Comparison of ENCODE assay signal across 16 cellular contexts in the genomic region with DNA sequence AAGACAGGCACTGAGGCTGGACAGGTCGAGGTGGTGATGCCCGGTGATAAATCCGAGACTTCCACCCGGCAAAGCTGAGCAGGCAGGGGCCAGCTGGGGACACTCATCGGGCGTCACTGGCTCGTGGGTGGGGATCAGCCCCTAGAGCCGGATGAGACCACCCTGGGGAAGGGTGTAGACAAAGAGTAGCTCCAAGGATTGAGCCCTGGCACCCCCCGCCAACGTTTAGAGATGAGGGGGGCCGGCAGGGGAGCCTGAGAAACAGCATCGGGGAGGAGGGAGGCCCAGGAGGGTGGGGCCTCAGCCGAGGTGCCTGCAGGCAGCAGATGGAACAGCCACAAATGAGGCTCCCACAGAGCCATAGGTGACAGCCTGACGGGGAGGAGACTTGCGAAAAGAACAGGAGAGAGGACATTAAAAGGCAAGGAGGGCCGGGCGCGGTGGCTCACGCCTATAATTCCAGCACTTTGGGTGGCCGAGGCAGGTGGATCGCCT. TPM values are rescaled to one million over a fixed set of nuclear protein-coding genes. Genes with fewer than 3 reads are reported as not detected.
DNase-seq lines count a peak whose midpoint lies in the region; ATAC-seq and TF ChIP-seq lines count a peak whose summit lies in the region.
"Had no signal": no experiment of that assay in that cellular context is flagged by ENCODE, and none has a peak within 500 bp of the region (broad histone marks: within the 10 kb centered on the region; RNA-seq: fewer than 3 reads in every experiment).

No MANE protein-coding gene starts in this region.

- no peaks in the 10 kb centered on the region for H3K27me3 ChIP-seq in uterus
- no peaks in the 10 kb centered on the region for H3K27me3 ChIP-seq in foreskin keratinocyte
- H3K27me3 ChIP-seq: adrenal gland, thyroid gland had no signal

- H3K27ac Mint-ChIP-seq in natural killer cell treated with Interleukin-12 subunit alpha and Interleukin-12 subunit beta and Interleukin-15 and Interleukin-18, amount 100 ng/mL, for 72 hours, result peak overlapping the region; percentile 19 to 24
- H3K27ac Mint-ChIP-seq in natural killer cell, result peak overlapping the region in 1 of 2 donors; percentile 98
- peak overlapping the region in 4 of 5 experiments; percentile 32 to 97 (median 84) for H3K27ac Mint-ChIP-seq in brain
- H3K27ac Mint-ChIP-seq in naive thymus-derived CD8-positive, alpha-beta T cell, result peak overlapping the region in 7 of 10 donors; percentile 58 to 99 (median 82)
- H3K27ac Mint-ChIP-seq: activated T-cell treated with anti-CD3 and anti-CD28 coated beads, Interleukin-2, amount 50 U/mL, for 72 hours had no signal

- intact Hi-C loops in natural killer cell (cut with micrococcal nuclease) (loop anchor here (10.0 kb wide), 1 partner anchor 865 kb away; no protein-coding TSS in a partner anchor), uterus (cut with DNase I; ENCODE audit: low total_unique reads) (loop anchor here (10.0 kb wide), 1 partner anchor 335 kb away; no protein-coding TSS in a partner anchor)

- POLR2A ChIA-PET in naive thymus-derived CD8-positive, alpha-beta T cell (lab: Charles Lee), result interaction anchor here (3.7 kb wide), 1 partner anchor 139 kb away, joined by 11 read pairs; a partner anchor contains a TSS

- DNase-seq in natural killer cell treated with Interleukin-12 subunit alpha and Interleukin-12 subunit beta and Interleukin-15 and Interleukin-18, amount 100 ng/mL, for 72 hours (ENCODE audit: low spot score), result no peak
- DNase-seq in natural killer cell (no peak), uterus (no peak), foreskin keratinocyte (no peak)
- DNase-seq in naive thymus-derived CD8-positive, alpha-beta T cell, result no peak
- DNase-seq in stimulated activated CD8-positive, alpha-beta memory T cell treated with anti-CD3 and anti-CD28 coated beads, Interleukin-4, amount 100 ng/mL, for 48 hours, result no peak
- DNase-seq: activated CD4-positive, alpha-beta T cell treated with anti-CD3 and anti-CD28 coated beads, Interleukin-2, amount 50 U/mL, for 4 hours; activated T-cell treated with anti-CD3 and anti-CD28 coated beads, Interleukin-2, amount 50 U/mL, for 72 hours; right cardiac atrium; SIG-M5; stimulated activated CD4-positive, alpha-beta T cell treated with anti-CD3 and anti-CD28 coated beads, Interleukin-4, amount 100 ng/mL, for 1 hour; thyroid gland had no signal

- H3K4me3 Mint-ChIP-seq in natural killer cell treated with Interleukin-12 subunit alpha and Interleukin-12 subunit beta and Interleukin-15 and Interleukin-18, amount 100 ng/mL, for 72 hours, result no peak overlapping the region
- H3K4me3 Mint-ChIP-seq in natural killer cell (no peak overlapping the region), brain (peak overlapping the region in 1 of 5 experiments; percentile 40)
- H3K4me3 Mint-ChIP-seq in naive thymus-derived CD8-positive, alpha-beta T cell, result no peak overlapping the region
- H3K4me3 Mint-ChIP-seq: activated T-cell treated with anti-CD3 and anti-CD28 coated beads, Interleukin-2, amount 50 U/mL, for 72 hours had no signal

- peaks cover 30 to 34% of the 10 kb centered on the region in 2 donors for H3K4me1 Mint-ChIP-seq in natural killer cell treated with Interleukin-12 subunit alpha and Interleukin-12 subunit beta and Interleukin-15 and Interleukin-18, amount 100 ng/mL, for 72 hours (ENCODE audit: low read depth in 2 of 2)
- H3K4me1 Mint-ChIP-seq in natural killer cell (peaks cover 39 to 60% of the 10 kb centered on the region in 2 donors), brain (peaks cover 37% of the 10 kb centered on the region)
- peaks cover 12 to 31% (median 22%) of the 10 kb centered on the region in 4 donors for H3K4me1 Mint-ChIP-seq in naive thymus-derived CD8-positive, alpha-beta T cell

- H3K27ac ChIP-seq in uterus (peak overlapping the region; percentile 60 to 88), foreskin keratinocyte (no peak overlapping the region)
- H3K27ac ChIP-seq: epithelial cell of prostate, thyroid gland had no signal

- no peaks in the 10 kb centered on the region for H3K9me3 Mint-ChIP-seq in natural killer cell treated with Interleukin-12 subunit alpha and Interleukin-12 subunit beta and Interleukin-15 and Interleukin-18, amount 100 ng/mL, for 72 hours
- no peaks in the 10 kb centered on the region for H3K9me3 Mint-ChIP-seq in natural killer cell
- H3K9me3 Mint-ChIP-seq in brain, result peaks cover 0 to 10% (median 8%) of the 10 kb centered on the region in 5 experiments
- peaks cover 0 to 8% (median 0%) of the 10 kb centered on the region in 9 donors for H3K9me3 Mint-ChIP-seq in naive thymus-derived CD8-positive, alpha-beta T cell
- H3K9me3 Mint-ChIP-seq: activated T-cell treated with anti-CD3 and anti-CD28 coated beads, Interleukin-2, amount 50 U/mL, for 72 hours had no signal

- no peaks in the 10 kb centered on the region for H3K36me3 Mint-ChIP-seq in natural killer cell treated with Interleukin-12 subunit alpha and Interleukin-12 subunit beta and Interleukin-15 and Interleukin-18, amount 100 ng/mL, for 72 hours
- H3K36me3 Mint-ChIP-seq in natural killer cell (no peaks in the 10 kb centered on the region), brain (no peaks in the 10 kb centered on the region)
- H3K36me3 Mint-ChIP-seq in naive thymus-derived CD8-positive, alpha-beta T cell, result no peaks in the 10 kb centered on the region

- no peaks in the 10 kb centered on the region for H3K36me3 ChIP-seq in uterus
- H3K36me3 ChIP-seq: adrenal gland, thyroid gland had no signal

- no peak for ATAC-seq in natural killer cell treated with Interleukin-12 subunit alpha and Interleukin-12 subunit beta and Interleukin-15 and Interleukin-18, amount 100 ng/mL, for 72 hours
- ATAC-seq in natural killer cell, result no peak
- no peak for ATAC-seq in naive thymus-derived CD8-positive, alpha-beta T cell
- ATAC-seq in GM18870 (IDR thresholded peaks at IDR 0.05; ENCODE audit: unreplicated experiment), result no peak
- ATAC-seq in foreskin keratinocyte, result no peak
- ATAC-seq: activated T-cell treated with anti-CD3 and anti-CD28 coated beads, Interleukin-2, amount 50 U/mL, for 72 hours; right cardiac atrium had no signal

- no peak for TF ChIP-seq POLR2A in uterus (IDR thresholded peaks at IDR 0.05)

- peaks cover 0 to 25% of the 10 kb centered on the region in 2 donors for H3K4me1 ChIP-seq in uterus
- H3K4me1 ChIP-seq in foreskin keratinocyte, result peaks cover 16% of the 10 kb centered on the region

- no peak overlapping the region for H3K4me3 ChIP-seq in uterus
- H3K4me3 ChIP-seq: adrenal gland, thyroid gland had no signal

- TF ChIP-seq CTCF in natural killer cell (IDR thresholded peaks at IDR 0.05) (no peak), brain (conservative IDR thresholded peaks at IDR 0.05) (no peak), uterus (IDR thresholded peaks at IDR 0.05) (no peak), foreskin keratinocyte (conservative IDR thresholded peaks at IDR 0.05) (no peak)

- no peaks in the 10 kb centered on the region for H3K9me3 ChIP-seq in uterus
- H3K9me3 ChIP-seq: adrenal gland, thyroid gland had no signal

- no peaks in the 10 kb centered on the region for H3K27me3 Mint-ChIP-seq in natural killer cell treated with Interleukin-12 subunit alpha and Interleukin-12 subunit beta and Interleukin-15 and Interleukin-18, amount 100 ng/mL, for 72 hours
- H3K27me3 Mint-ChIP-seq in natural killer cell (ENCODE audit: low read depth in 2 of 2) (peaks cover 0 to 3% of the 10 kb centered on the region in 2 donors), brain (peaks cover 9% of the 10 kb centered on the region)
- peaks cover 0 to 2% (median 0%) of the 10 kb centered on the region in 5 donors for H3K27me3 Mint-ChIP-seq in naive thymus-derived CD8-positive, alpha-beta T cell

RNA-seq across cellular contexts. Expression of a gene that starts 27.4 kb away (rescaled TPM):
- total RNA-seq in natural killer cell treated with Interleukin-12 subunit alpha and Interleukin-12 subunit beta and Interleukin-15 and Interleukin-18, amount 100 ng/mL, for 72 hours, result 10 to 100 TPM in 1 of 2 donors, 1 to 10 TPM in 1; 4.9 to 11.1 TPM
- total RNA-seq in natural killer cell, result 10 to 100 TPM; 49.6 to 52.9 (median 50.0) TPM
- polyA plus RNA-seq in brain (ENCODE audit: insufficient read depth, low read depth, low replicate concordance), result 46.8 TPM
- total RNA-seq in naive thymus-derived CD8-positive, alpha-beta T cell, result 100 to 1,000 TPM; 131 to 133 TPM
- 10 to 100 TPM; 19.1 to 23.1 (median 19.5) TPM for polyA plus RNA-seq in naive thymus-derived CD8-positive, alpha-beta T cell
- 100 to 1,000 TPM in 2 of 4 donors, 10 to 100 TPM in 2; 16.0 to 128 (median 102) TPM for total RNA-seq in uterus
- total RNA-seq in foreskin keratinocyte, result 1.1 and 1.2 TPM in 2 replicates
- 0.86 and 1.2 TPM in 2 replicates for polyA plus RNA-seq in foreskin keratinocyte
